ENCODE assay signal across 23 cellular contexts in the genomic region with DNA sequence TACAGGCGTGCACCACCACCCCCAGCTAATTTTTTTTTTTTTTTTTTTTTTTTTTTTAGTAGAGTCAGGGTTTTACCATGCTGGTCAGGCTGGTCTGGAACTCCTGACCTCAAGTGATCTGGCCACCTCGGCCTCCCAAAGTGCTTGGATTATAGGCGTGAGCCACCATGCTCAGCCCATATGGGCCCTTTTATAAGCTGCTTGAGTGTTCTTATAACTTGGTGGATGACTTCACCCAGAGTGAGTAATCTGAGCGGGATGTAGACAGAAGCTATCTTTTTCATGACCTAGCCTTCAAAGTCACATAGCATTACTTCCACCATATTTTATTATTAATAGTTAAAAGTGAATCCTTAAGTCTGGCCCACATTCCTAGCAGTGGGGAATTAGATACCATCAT. TPM values are rescaled to one million over a fixed set of nuclear protein-coding genes. Genes with fewer than 3 reads are reported as not detected.
DNase-seq lines count a peak whose midpoint lies in the region; ATAC-seq and TF ChIP-seq lines count a peak whose summit lies in the region.
"Had no signal": no experiment of that assay in that cellular context is flagged by ENCODE, and none has a peak within 500 bp of the region (broad histone marks: within the 10 kb centered on the region; RNA-seq: fewer than 3 reads in every experiment).

No MANE protein-coding gene starts in this region.

- H3K4me3 ChIP-seq in cardiac fibroblast (replicated peaks in 1 of 2; ENCODE audit: low read depth in 2 of 2, low read length in 2 of 2) (no peak overlapping the region), osteoblast (ENCODE audit: insufficient read depth, low read length) (no peak overlapping the region)
- H3K4me3 ChIP-seq: esophagus muscularis mucosa, heart right ventricle, lung had no signal

- no peak overlapping the region for H3K4me2 ChIP-seq in osteoblast (ENCODE audit: insufficient read depth, low read length)

- no peaks in the 10 kb centered on the region for H4K20me1 ChIP-seq in osteoblast (ENCODE audit: insufficient read depth, low read length)

- no peaks in the 10 kb centered on the region for H3K9me3 Mint-ChIP-seq in natural killer cell
- H3K9me3 Mint-ChIP-seq: activated naive CD8-positive, alpha-beta T cell treated with anti-CD3 and anti-CD28 coated beads, Interleukin-2, amount 50 U/mL, for 24 hours; activated T-helper 2 cell treated with anti-CD3 and anti-CD28 coated beads, Interferon-gamma antibody, Interleukin-2, Interleukin-4, amounts not matched to agents 10 μg/mL and 5 μg/mL and 100 μg/mL, durations not matched to agents 14 hours and 24 hours and 36 hours had no signal

- no peak overlapping the region for H3K27ac Mint-ChIP-seq in natural killer cell
- H3K27ac Mint-ChIP-seq: activated naive CD8-positive, alpha-beta T cell treated with anti-CD3 and anti-CD28 coated beads, Interleukin-2, amount 50 U/mL, for 24 hours; activated T-helper 2 cell treated with anti-CD3 and anti-CD28 coated beads, Interferon-gamma antibody, Interleukin-2, Interleukin-4, amounts not matched to agents 10 μg/mL and 5 μg/mL and 100 μg/mL, durations not matched to agents 14 hours and 24 hours and 36 hours; B cell; stimulated activated memory B cell treated with anti-CD40 and anti-IgM and Interleukin-4, amounts not matched to agents 10 μg/mL and 1 μg/mL and 100 μg/mL, for 72 hours had no signal

- no peak for TF ChIP-seq CTCF in cardiac fibroblast (IDR thresholded peaks at IDR 0.05; ENCODE audit: low read depth, low read length)
- TF ChIP-seq CTCF in osteoblast (IDR thresholded peaks at IDR 0.05; ENCODE audit: extremely low read depth, low read depth, low read length) = no peak
- no peak for TF ChIP-seq CTCF in natural killer cell (IDR thresholded peaks at IDR 0.05)

- no peaks in the 10 kb centered on the region for H3K27me3 ChIP-seq in osteoblast (ENCODE audit: insufficient read depth, low read length)
- H3K27me3 ChIP-seq: esophagus muscularis mucosa, heart right ventricle had no signal

- no peaks in the 10 kb centered on the region for H3K4me1 ChIP-seq in osteoblast (ENCODE audit: insufficient read depth, low read length)
- H3K4me1 ChIP-seq: esophagus muscularis mucosa had no signal

- no peak for ATAC-seq in natural killer cell
- ATAC-seq: activated naive CD8-positive, alpha-beta T cell treated with anti-CD3 and anti-CD28 coated beads, Interleukin-2, amount 50 U/mL, for 24 hours; heart right ventricle; stimulated activated memory B cell treated with anti-CD40 and anti-IgM and Interleukin-4, amounts not matched to agents 10 μg/mL and 1 μg/mL and 100 μg/mL, for 72 hours had no signal

- H3K36me3 ChIP-seq in osteoblast (ENCODE audit: insufficient read depth, low read length) = no peaks in the 10 kb centered on the region

- no peaks in the 10 kb centered on the region for H3K27me3 Mint-ChIP-seq in natural killer cell (ENCODE audit: low read depth in 2 of 2)
- H3K27me3 Mint-ChIP-seq: activated naive CD8-positive, alpha-beta T cell treated with anti-CD3 and anti-CD28 coated beads, Interleukin-2, amount 50 U/mL, for 24 hours; B cell; stimulated activated memory B cell treated with anti-CD40 and anti-IgM and Interleukin-4, amounts not matched to agents 10 μg/mL and 1 μg/mL and 100 μg/mL, for 72 hours had no signal

- no peak overlapping the region for H2AFZ ChIP-seq in osteoblast (ENCODE audit: low read length)

- peak; percentile 73 for DNase-seq in ELR (ENCODE audit: low read depth)
- DNase-seq in NCI-H524 treated with DMSO at 0.1 percent for 48 hours (lab: John Stamatoyannopoulos, UW) = peak; percentile 5
- DNase-seq in cardiac fibroblast (ENCODE audit: low read depth in 2 of 2) = peak; percentile 10 to 50
- peak; percentile 10 for DNase-seq in osteoblast (ENCODE audit: insufficient read length, low spot score, missing footprints)
- DNase-seq in NCI-H128 (lab: John Stamatoyannopoulos, UW; ENCODE audit: unreplicated experiment) = no peak
- no peak for DNase-seq in natural killer cell
- no peak for DNase-seq in KG1 (lab: John Stamatoyannopoulos, UW)
- DNase-seq: activated CD4-positive, alpha-beta T cell treated with anti-CD3 and anti-CD28 coated beads for 4 hours; activated naive CD8-positive, alpha-beta T cell treated with anti-CD3 and anti-CD28 coated beads, Interleukin-2, amount 50 U/mL, for 24 hours; COR-L47; effector CD4-positive, alpha-beta T cell; GOT3; heart right ventricle; NCI-H1436 treated with DMSO at 0.1 percent for 48 hours; NCI-H2227 treated with DMSO at 0.1 percent for 48 hours; occipital lobe; retina had no signal

- no peak overlapping the region for H3K27ac ChIP-seq in osteoblast (ENCODE audit: low read depth, low read length)
- H3K27ac ChIP-seq: esophagus muscularis mucosa, heart right ventricle, RWPE1 had no signal

- H3K9me3 ChIP-seq in osteoblast (ENCODE audit: low read depth, low read length) = no peaks in the 10 kb centered on the region
- H3K9me3 ChIP-seq: esophagus muscularis mucosa, heart right ventricle had no signal

- no peaks in the 10 kb centered on the region for H3K36me3 Mint-ChIP-seq in natural killer cell
- H3K36me3 Mint-ChIP-seq: stimulated activated memory B cell treated with anti-CD40 and anti-IgM and Interleukin-4, amounts not matched to agents 10 μg/mL and 1 μg/mL and 100 μg/mL, for 72 hours had no signal

- H3K4me1 Mint-ChIP-seq in natural killer cell = peaks cover 0 to 4% of the 10 kb centered on the region in 2 donors
- H3K4me1 Mint-ChIP-seq: activated naive CD8-positive, alpha-beta T cell treated with anti-CD3 and anti-CD28 coated beads, Interleukin-2, amount 50 U/mL, for 24 hours had no signal

- no peak overlapping the region for H3K4me3 Mint-ChIP-seq in natural killer cell
- H3K4me3 Mint-ChIP-seq: activated naive CD8-positive, alpha-beta T cell treated with anti-CD3 and anti-CD28 coated beads, Interleukin-2, amount 50 U/mL, for 24 hours; B cell; stimulated activated memory B cell treated with anti-CD40 and anti-IgM and Interleukin-4, amounts not matched to agents 10 μg/mL and 1 μg/mL and 100 μg/mL, for 72 hours had no signal

- H3K79me2 ChIP-seq in osteoblast (ENCODE audit: insufficient read depth, low read length) = no peaks in the 10 kb centered on the region

- intact Hi-C loops in natural killer cell (cut with micrococcal nuclease) = no loop called here

RNA-seq across cellular contexts. Expression of gene BBOF1, which starts 16.4 kb away (rescaled TPM):
- total RNA-seq in osteoblast (14.1 and 15.9 TPM in 2 replicates), natural killer cell (1 to 10 TPM; 3.1 to 3.6 (median 3.2) TPM)

RNA-seq across cellular contexts. Expression of gene ENTPD5, which starts 16.5 kb away (rescaled TPM):
- total RNA-seq in osteoblast (10.1 and 12.7 TPM in 2 replicates), natural killer cell (10 to 100 TPM in 2 of 3 donors, 1 to 10 TPM in 1; 8.6 to 15.7 (median 13.0) TPM)

RNA-seq across cellular contexts. Expression of gene ALDH6A1, which starts 48.7 kb away (rescaled TPM):
- total RNA-seq in osteoblast (30.1 and 31.5 TPM in 2 replicates), natural killer cell (1 to 10 TPM; 8.5 to 9.6 (median 9.5) TPM)

RNA-seq across cellular contexts. Expression of gene LIN52, which starts 49.2 kb away (rescaled TPM):
- total RNA-seq in osteoblast (6.9 and 7.4 TPM in 2 replicates), natural killer cell (10 to 100 TPM; 10.6 to 15.0 (median 12.8) TPM)

Comparison
In these comparisons a context has a peak if more than half of its experiments do, and no peak if none do; other contexts are left out.
1. DNase-seq: peak in ELR (single experiment), NCI-H524 treated with DMSO at 0.1 percent for 48 hours (single experiment), cardiac fibroblast (2 of 2) and osteoblast (single experiment); none in NCI-H128 (single experiment), natural killer cell (single experiment) and KG1 (single experiment).